In the genomic region with DNA sequence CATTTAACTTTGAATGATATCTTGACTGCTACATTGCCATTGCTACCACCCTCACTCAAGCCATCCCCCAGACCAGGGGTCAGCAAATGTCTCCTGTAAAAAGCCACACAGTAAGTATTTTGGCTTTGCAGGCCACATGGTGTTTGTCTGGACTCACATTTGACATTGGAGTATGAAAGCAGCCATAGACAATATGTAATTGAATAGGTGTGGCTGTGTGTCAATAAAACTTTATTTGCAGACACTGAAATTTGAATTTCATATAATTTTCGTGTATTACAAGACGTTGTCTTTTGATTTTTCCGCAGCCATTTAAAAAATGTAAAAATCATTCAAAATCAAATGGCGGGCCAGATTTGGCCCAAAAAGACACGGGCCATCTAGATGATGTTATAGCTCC, we compare ENCODE assay signal across 35 cellular contexts. TPM values are rescaled to one million over a fixed set of nuclear protein-coding genes. Genes with fewer than 3 reads are reported as not detected.
"Had no signal": no experiment of that assay in that cellular context is flagged by ENCODE, and none has a peak within 500 bp of the region (broad histone marks: within the 10 kb centered on the region; RNA-seq: fewer than 3 reads in every experiment).

No MANE protein-coding gene starts in this region.

- H3K9me3 ChIP-seq: adrenal gland, body of pancreas, breast epithelium had no signal

- H3K27ac ChIP-seq: adrenal gland, body of pancreas, brain microvascular endothelial cell, breast epithelium, VCaP had no signal

- H3K27me3 ChIP-seq: adrenal gland, body of pancreas, brain microvascular endothelial cell, breast epithelium had no signal

- FAIRE-seq: astrocyte, TTC549 had no signal

- ATAC-seq: activated CD8-positive, alpha-beta T cell treated with anti-CD3 and anti-CD28 coated beads for 36 hours; activated naive CD4-positive, alpha-beta T cell treated with anti-CD3 and anti-CD28 coated beads, Interleukin-2, amount 50 U/mL, for 72 hours; activated T-cell treated with anti-CD3 and anti-CD28 coated beads, Interleukin-2, amount 50 U/mL, for 4 hours; activated T-cell treated with anti-CD3 and anti-CD28 coated beads, Interleukin-2, amount 50 U/mL, for 72 hours; activated T-helper 17 cell treated with anti-CD3 and anti-CD28 coated beads, Interleukin-2, amount 50 U/mL, for 72 hours; body of pancreas had no signal

- H3K4me3 ChIP-seq: adrenal gland, body of pancreas, breast epithelium had no signal

- DNase-seq: activated B cell treated with CpG ODN at 0.5 μM for 24 hours; activated CD4-positive, alpha-beta memory T cell treated with anti-CD3 and anti-CD28 coated beads for 36 hours; activated CD4-positive, alpha-beta T cell treated with anti-CD3 and anti-CD28 coated beads for 4 hours; activated CD4-positive, alpha-beta T cell treated with anti-CD3 and anti-CD28 coated beads, Interleukin-2, amount 10 ng/mL, durations not matched to agents 24 days and 14 days; activated CD4-positive, alpha-beta T cell treated with anti-CD3 and anti-CD28 coated beads, Interleukin-2, amount 50 U/mL, for 1 hour; activated CD4-positive, alpha-beta T cell treated with anti-CD3 and anti-CD28 coated beads, Interleukin-2, amount 50 U/mL, for 4 hours; activated CD4-positive, CD25-positive, alpha-beta regulatory T cell treated with anti-CD3 and anti-CD28 coated beads, Interleukin-2, amount 50 U/mL, for 72 hours; activated CD8-positive, alpha-beta memory T cell treated with anti-CD3 and anti-CD28 coated beads, Interleukin-2, amount 50 U/mL, for 4 hours; activated CD8-positive, alpha-beta T cell treated with anti-CD3 and anti-CD28 coated beads for 36 hours; activated effector memory CD4-positive, alpha-beta T cell treated with anti-CD3 and anti-CD28 coated beads, Interleukin-2, amount 50 U/mL, for 16 hours; activated gamma-delta T cell treated with Interleukin-2 at 50 U/mL for 16 hours; activated naive CD4-positive, alpha-beta T cell; activated naive CD4-positive, alpha-beta T cell treated with anti-CD3 and anti-CD28 coated beads for 36 hours; activated naive CD4-positive, alpha-beta T cell treated with anti-CD3 and anti-CD28 coated beads, Interleukin-2, amount 50 U/mL, for 16 hours; activated naive CD8-positive, alpha-beta T cell treated with anti-CD3 and anti-CD28 coated beads for 36 hours; activated T-cell treated with anti-CD3 and anti-CD28 coated beads for 4 hours; activated T-cell treated with anti-CD3 and anti-CD28 coated beads, Interleukin-2, amount 50 U/mL, for 1 hour; activated T-cell treated with anti-CD3 and anti-CD28 coated beads, Interleukin-2, amount 50 U/mL, for 4 hours; activated T-cell treated with anti-CD3 and anti-CD28 coated beads, Interleukin-2, amount 50 U/mL, for 72 hours; adrenal gland; amniotic stem cell; aorta; body of pancreas; brain microvascular endothelial cell; central memory CD4-positive, alpha-beta T cell; T-helper 2 cell; T-helper 9 cell had no signal

- H3K4me1 ChIP-seq: adrenal gland, body of pancreas, breast epithelium had no signal

- H3K36me3 ChIP-seq: adrenal gland, brain microvascular endothelial cell, breast epithelium had no signal

RNA-seq across cellular contexts. Expression of a gene that starts 36.3 kb away (rescaled TPM):
- total RNA-seq: activated B cell treated with CpG ODN at 0.5 μM for 24 hours; activated CD8-positive, alpha-beta T cell treated with anti-CD3 and anti-CD28 coated beads for 36 hours; activated naive CD4-positive, alpha-beta T cell treated with anti-CD3 and anti-CD28 coated beads for 36 hours; activated naive CD8-positive, alpha-beta T cell treated with anti-CD3 and anti-CD28 coated beads for 36 hours; adrenal gland; aorta; astrocyte; body of pancreas; cardiac septum; cerebellum had no signal
- polyA plus RNA-seq: aorta had no signal
